ENCODE assay signal across 1 cellular context in genomic region chr20:40687384-40688128, GRCh38.
A peak's percentile ranks its signal among the peaks of the same experiment; 100 is the strongest.
TF ChIP-seq lines count a peak whose summit lies in the region.

No MANE protein-coding gene starts in this region.

TF ChIP-seq in HepG2, 621 proteins besides CTCF, POLR2A, EP300 and RAD21 (continued from another document and continues in another):
- TF ChIP-seq ZNF639 (CRISPR knock-in tag; conservative IDR thresholded peaks at IDR 0.05): no peak
- TF ChIP-seq ZNF430 (CRISPR knock-in tag; IDR thresholded peaks at IDR 0.05): no peak
- no peak for TF ChIP-seq ZNF362 (CRISPR knock-in tag; IDR thresholded peaks at IDR 0.05; ENCODE audit: borderline replicate concordance)
- TF ChIP-seq ZNF292 (CRISPR knock-in tag; IDR thresholded peaks at IDR 0.05; ENCODE audit: borderline replicate concordance, low read depth): no peak
- 0 out of 2 replicates have a peak, but pooled peaks have one; percentile 11 for TF ChIP-seq ZNF331 (CRISPR knock-in tag; IDR thresholded peaks at IDR 0.05)
- TF ChIP-seq CENPT (CRISPR knock-in tag; IDR thresholded peaks at IDR 0.05; ENCODE audit: low read depth): no peak
- no peak for TF ChIP-seq CBX5 (CRISPR knock-in tag; IDR thresholded peaks at IDR 0.05; ENCODE audit: borderline replicate concordance)
- no peak for TF ChIP-seq NR2F6 (IDR thresholded peaks at IDR 0.05)
- no peak for TF ChIP-seq NR2F6 (CRISPR knock-in tag; IDR thresholded peaks at IDR 0.05)
- no peak for TF ChIP-seq ZNF17 (CRISPR knock-in tag; IDR thresholded peaks at IDR 0.05)
- no peak for TF ChIP-seq AHR (CRISPR knock-in tag; IDR thresholded peaks at IDR 0.05)
- no peak for TF ChIP-seq ZNF615 (CRISPR knock-in tag; IDR thresholded peaks at IDR 0.05; ENCODE audit: borderline replicate concordance)
- no peak for TF ChIP-seq TCF12 (IDR thresholded peaks at IDR 0.05)
- no peak for TF ChIP-seq TCF12 (CRISPR knock-in tag; IDR thresholded peaks at IDR 0.05)
- TF ChIP-seq MAFK (conservative IDR thresholded peaks at IDR 0.05 in 1 of 2, IDR thresholded peaks at IDR 0.05 in 1 of 2; ENCODE audit: low read length in 2 of 2): no peak
- TF ChIP-seq ZXDC (CRISPR knock-in tag; IDR thresholded peaks at IDR 0.05): no peak
- no peak for TF ChIP-seq ZNF30 (CRISPR knock-in tag; IDR thresholded peaks at IDR 0.05)
- TF ChIP-seq ZNF790 (CRISPR knock-in tag; IDR thresholded peaks at IDR 0.05; ENCODE audit: borderline replicate concordance): no peak
- no peak for TF ChIP-seq HIC2 (CRISPR knock-in tag; IDR thresholded peaks at IDR 0.05; ENCODE audit: low read depth)
- no peak for TF ChIP-seq FLYWCH1 (CRISPR knock-in tag; IDR thresholded peaks at IDR 0.05)
- no peak for TF ChIP-seq KAT2B (IDR thresholded peaks at IDR 0.05; ENCODE audit: borderline replicate concordance, low read depth, low read length)
- no peak for TF ChIP-seq ZNF510 (CRISPR knock-in tag; IDR thresholded peaks at IDR 0.05; ENCODE audit: low read depth)
- no peak for TF ChIP-seq ZKSCAN5 (CRISPR knock-in tag; IDR thresholded peaks at IDR 0.05)
- TF ChIP-seq NRL (CRISPR knock-in tag; IDR thresholded peaks at IDR 0.05; ENCODE audit: borderline replicate concordance): peak; percentile 69; the same call in 1 of the 2 replicates
- TF ChIP-seq ZNF580 (CRISPR knock-in tag; IDR thresholded peaks at IDR 0.05; ENCODE audit: borderline replicate concordance, low read depth): no peak
- no peak for TF ChIP-seq RARG (CRISPR knock-in tag; IDR thresholded peaks at IDR 0.05; ENCODE audit: low read depth)
- no peak for TF ChIP-seq PLSCR1 (CRISPR knock-in tag; IDR thresholded peaks at IDR 0.05; ENCODE audit: borderline replicate concordance)
- no peak for TF ChIP-seq ZKSCAN1 (IDR thresholded peaks at IDR 0.05; ENCODE audit: low read length)
- no peak; the same call in 1 of the 2 replicates for TF ChIP-seq BORCS8-MEF2B (CRISPR knock-in tag; IDR thresholded peaks at IDR 0.05)
- no peak for TF ChIP-seq CEBPB (IDR thresholded peaks at IDR 0.05; ENCODE audit: borderline replicate concordance, low read depth, low read length)
- TF ChIP-seq NAIF1 (CRISPR knock-in tag; IDR thresholded peaks at IDR 0.05; ENCODE audit: borderline replicate concordance): no peak
- TF ChIP-seq SUZ12 (IDR thresholded peaks at IDR 0.05; ENCODE audit: low read depth, low read length): no peak
- TF ChIP-seq KLF9 (CRISPR knock-in tag; IDR thresholded peaks at IDR 0.05; ENCODE audit: low read depth): no peak
- TF ChIP-seq SOX6 (IDR thresholded peaks at IDR 0.05): no peak
- 0 out of 2 replicates have a peak, but pooled peaks have one; percentile 14 for TF ChIP-seq SOX6 (CRISPR knock-in tag; IDR thresholded peaks at IDR 0.05)
- no peak for TF ChIP-seq ARID4A (CRISPR knock-in tag; IDR thresholded peaks at IDR 0.05; ENCODE audit: borderline replicate concordance)
- TF ChIP-seq KMT2A (CRISPR knock-in tag; IDR thresholded peaks at IDR 0.05): no peak
- TF ChIP-seq GPBP1L1 (CRISPR knock-in tag; IDR thresholded peaks at IDR 0.05): no peak
- TF ChIP-seq ZMYM4 (CRISPR knock-in tag; IDR thresholded peaks at IDR 0.05): peak; percentile 35; the same call in 1 of the 2 replicates
- TF ChIP-seq ZMYM2 (CRISPR knock-in tag; IDR thresholded peaks at IDR 0.05): no peak
- TF ChIP-seq SAFB2 (CRISPR knock-in tag; IDR thresholded peaks at IDR 0.05; ENCODE audit: borderline replicate concordance, low read depth): no peak
- no peak for TF ChIP-seq ZNF333 (CRISPR knock-in tag; IDR thresholded peaks at IDR 0.05; ENCODE audit: borderline replicate concordance)
- TF ChIP-seq TAF1 (CRISPR knock-in tag; IDR thresholded peaks at IDR 0.05): no peak
- TF ChIP-seq E2F2 (CRISPR knock-in tag; IDR thresholded peaks at IDR 0.05; ENCODE audit: borderline replicate concordance): no peak
- peak; percentile 45; the same call in 1 of the 2 replicates for TF ChIP-seq HNF4A (CRISPR knock-in tag; IDR thresholded peaks at IDR 0.05)
- TF ChIP-seq ZNF317 (CRISPR knock-in tag; IDR thresholded peaks at IDR 0.05): no peak
- TF ChIP-seq SKI (IDR thresholded peaks at IDR 0.05; ENCODE audit: partially characterized antibody): no peak
- TF ChIP-seq CREB1 (IDR thresholded peaks at IDR 0.05): no peak
- no peak for TF ChIP-seq CREB1 (CRISPR knock-in tag; IDR thresholded peaks at IDR 0.05)
- TF ChIP-seq SYNCRIP (IDR thresholded peaks at IDR 0.05; ENCODE audit: insufficient read depth, low read depth, low read length): no peak
- TF ChIP-seq ZSCAN5A (CRISPR knock-in tag; IDR thresholded peaks at IDR 0.05; ENCODE audit: borderline replicate concordance): no peak
- TF ChIP-seq RFXANK (CRISPR knock-in tag; IDR thresholded peaks at IDR 0.05): no peak
- no peak for TF ChIP-seq HNRNPUL1 (IDR thresholded peaks at IDR 0.05; ENCODE audit: low read depth, low read length)
- TF ChIP-seq SRSF1 (optimal IDR thresholded peaks at IDR 0.05; ENCODE audit: low read depth, low read length): no peak
- no peak for TF ChIP-seq NCOR1 (IDR thresholded peaks at IDR 0.05; ENCODE audit: borderline replicate concordance, low read length)
- no peak for TF ChIP-seq ZNF44 (CRISPR knock-in tag; IDR thresholded peaks at IDR 0.05)
- no peak for TF ChIP-seq GATAD1 (CRISPR knock-in tag; IDR thresholded peaks at IDR 0.05)
- no peak for TF ChIP-seq NBN (conservative IDR thresholded peaks at IDR 0.05)
- no peak for TF ChIP-seq RORA (CRISPR knock-in tag; IDR thresholded peaks at IDR 0.05)
